In the genomic region with DNA sequence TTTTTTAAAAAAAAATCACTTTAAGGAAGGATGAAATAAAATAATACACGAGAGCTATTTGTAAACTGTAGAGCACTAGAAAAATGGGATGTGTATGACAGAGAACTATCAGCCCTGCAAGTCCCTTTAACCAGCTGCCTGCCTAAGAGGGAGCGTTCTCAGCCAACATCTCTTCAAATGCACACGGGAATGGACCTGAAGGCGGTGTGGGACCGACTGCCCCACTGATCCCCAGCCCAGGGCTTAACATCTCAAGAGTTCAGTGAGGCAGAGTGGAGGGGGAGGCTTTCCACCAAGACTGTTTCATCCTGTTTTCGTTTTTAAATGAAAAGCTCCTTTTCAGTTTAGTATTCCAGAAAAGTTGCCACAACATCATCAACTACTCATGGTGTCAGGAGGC, we compare ENCODE assay signal across 13 cellular contexts. TPM values are rescaled to one million over a fixed set of nuclear protein-coding genes. Genes with fewer than 3 reads are reported as not detected.
DNase-seq lines count a peak whose midpoint lies in the region; ATAC-seq and TF ChIP-seq lines count a peak whose summit lies in the region.
"Had no signal": no experiment of that assay in that cellular context is flagged by ENCODE, and none has a peak within 500 bp of the region (broad histone marks: within the 10 kb centered on the region; RNA-seq: fewer than 3 reads in every experiment).

No MANE protein-coding gene starts in this region.

- peak overlapping the region; percentile 88 for H3K4me3 Mint-ChIP-seq in activated CD8-positive, alpha-beta memory T cell treated with anti-CD3 and anti-CD28 coated beads, Interleukin-2, amount 10 ng/mL, durations not matched to agents 7 days and 5 days

- no peaks in the 10 kb centered on the region for H3K27me3 ChIP-seq in duodenal mucosa (ENCODE audit: control insufficient read depth in 1 of 2, insufficient read depth in 2 of 2, low read length in 2 of 2)
- H3K27me3 ChIP-seq in spleen (replicated peaks in 1 of 7): no peaks in the 10 kb centered on the region
- no peaks in the 10 kb centered on the region for H3K27me3 ChIP-seq in brain microvascular endothelial cell (replicated peaks)
- H3K27me3 ChIP-seq: vagina had no signal

- peaks cover 9% of the 10 kb centered on the region; the same call in 1 of the 2 replicates for H4K20me1 ChIP-seq in OCI-LY7 (ENCODE audit: insufficient read depth, low read length)

- no peak for DNase-seq in activated CD8-positive, alpha-beta memory T cell treated with anti-CD3 and anti-CD28 coated beads, Interleukin-2, amount 10 ng/mL, durations not matched to agents 7 days and 5 days
- DNase-seq in activated CD8-positive, alpha-beta memory T cell treated with anti-CD3 and anti-CD28 coated beads, Interleukin-2, amount 50 U/mL, for 4 hours: no peak
- DNase-seq in OCI-LY7 (ENCODE audit: low spot score) (no peak), spleen (no peak), brain microvascular endothelial cell (no peak), SW480 (ENCODE audit: low spot score) (no peak)
- DNase-seq: GOT3; NCI-H1048; NCI-H226; stimulated activated CD4-positive, alpha-beta T cell treated with anti-CD3 and anti-CD28 coated beads, Interleukin-12 subunit alpha, Interleukin-12 subunit beta, amount 100 ng/mL, for 4 hours had no signal

- no peaks in the 10 kb centered on the region for H3K9me3 ChIP-seq in OCI-LY7 (ENCODE audit: low read length)
- H3K9me3 ChIP-seq in duodenal mucosa (ENCODE audit: control insufficient read depth in 1 of 2, low read length in 2 of 2): no peaks in the 10 kb centered on the region
- H3K9me3 ChIP-seq in spleen: no peaks in the 10 kb centered on the region
- H3K9me3 ChIP-seq: vagina had no signal

- H3K27ac ChIP-seq in OCI-LY7 (ENCODE audit: low read depth, low read length, poor library complexity, severe bottlenecking): no peak overlapping the region
- H3K27ac ChIP-seq in duodenal mucosa (ENCODE audit: low read depth, low read length): no peak overlapping the region
- peak overlapping the region in 5 of 8 donors; percentile 83 to 93 (median 91) for H3K27ac ChIP-seq in spleen
- no peak overlapping the region for H3K27ac ChIP-seq in brain microvascular endothelial cell
- H3K27ac ChIP-seq: vagina had no signal

- WGBS in spleen, 5 donors: 66 to 75% (median 73%) methylated on average over 6 of the region's 6 CpGs

- no peak for TF ChIP-seq CTCF in OCI-LY7 (conservative IDR thresholded peaks at IDR 0.05; ENCODE audit: low read length)
- TF ChIP-seq CTCF in spleen (IDR thresholded peaks at IDR 0.05 in 8 of 11, conservative IDR thresholded peaks at IDR 0.05 in 3 of 11): no peak
- no peak for TF ChIP-seq CTCF in brain microvascular endothelial cell (IDR thresholded peaks at IDR 0.05; ENCODE audit: low read depth, low read length, missing control alignments)

- no peak for TF ChIP-seq POLR2A in spleen (IDR thresholded peaks at IDR 0.05)

- H3K4me1 Mint-ChIP-seq in activated CD8-positive, alpha-beta memory T cell treated with anti-CD3 and anti-CD28 coated beads, Interleukin-2, amount 10 ng/mL, durations not matched to agents 7 days and 5 days: peaks cover 51% of the 10 kb centered on the region

- peaks cover 22% of the 10 kb centered on the region for H3K4me1 ChIP-seq in OCI-LY7 (ENCODE audit: insufficient read depth, low read length, poor library complexity, severe bottlenecking)
- H3K4me1 ChIP-seq in duodenal mucosa (ENCODE audit: control insufficient read depth in 1 of 2, insufficient read depth in 2 of 2, low read length in 2 of 2): peaks cover 19 to 26% of the 10 kb centered on the region in 2 donors
- peaks cover 0 to 75% (median 49%) of the 10 kb centered on the region in 6 donors for H3K4me1 ChIP-seq in spleen

- in situ Hi-C loops in brain microvascular endothelial cell (cut with HindIII; ENCODE audit: low pct_ligation_motif_present, low sequenced_read_pairs): no loop called here

- H3K9ac ChIP-seq in duodenal mucosa (ENCODE audit: low read depth in 1 of 2, low read length in 2 of 2): peak overlapping the region in 1 of 2 donors; percentile 65

- H3K36me3 Mint-ChIP-seq in activated CD8-positive, alpha-beta memory T cell treated with anti-CD3 and anti-CD28 coated beads, Interleukin-2, amount 10 ng/mL, durations not matched to agents 7 days and 5 days: peaks cover 31% of the 10 kb centered on the region

- intact Hi-C loops in OCI-LY7 (cut with micrococcal nuclease; ENCODE audit: unreplicated experiment): loop anchor here (10.0 kb wide), 1 partner anchor 158 kb away; a partner anchor contains a TSS
- intact Hi-C loops in spleen (cut with DNase I; ENCODE audit: low total_unique reads): loop anchor here (2.0 kb wide), 1 partner anchor 62 kb away; no protein-coding TSS in a partner anchor

- H2AFZ ChIP-seq in OCI-LY7 (ENCODE audit: low read length): no peak overlapping the region

- H3K27me3 Mint-ChIP-seq in activated CD8-positive, alpha-beta memory T cell treated with anti-CD3 and anti-CD28 coated beads, Interleukin-2, amount 10 ng/mL, durations not matched to agents 7 days and 5 days: no peaks in the 10 kb centered on the region

- no peaks in the 10 kb centered on the region for H3K9me2 ChIP-seq in OCI-LY7 (ENCODE audit: insufficient read depth, low read length)

- peak overlapping the region; percentile 97; the same call in 1 of the 2 replicates for H3K4me2 ChIP-seq in OCI-LY7 (ENCODE audit: low read length)

- H3K79me2 ChIP-seq in OCI-LY7 (ENCODE audit: insufficient read depth, low read depth, low read length): peaks cover 25% of the 10 kb centered on the region; the same call in 1 of the 2 replicates

- no peak overlapping the region for H3K4me3 ChIP-seq in OCI-LY7 (ENCODE audit: low read depth, low read length, poor library complexity, severe bottlenecking)
- peak overlapping the region; percentile 47 to 88 for H3K4me3 ChIP-seq in duodenal mucosa (ENCODE audit: low read depth in 1 of 2, low read length in 2 of 2)
- H3K4me3 ChIP-seq in spleen: peak overlapping the region in 3 of 8 donors; percentile 67 to 81 (median 78)
- no peak overlapping the region for H3K4me3 ChIP-seq in brain microvascular endothelial cell (ENCODE audit: low read depth, low read length)

- no peaks in the 10 kb centered on the region for H3K36me3 ChIP-seq in OCI-LY7 (ENCODE audit: insufficient read depth, low read length)
- no peaks in the 10 kb centered on the region for H3K36me3 ChIP-seq in duodenal mucosa (ENCODE audit: control insufficient read depth in 1 of 2, insufficient read depth in 2 of 2, low read length in 2 of 2)
- H3K36me3 ChIP-seq in spleen: no peaks in the 10 kb centered on the region
- H3K36me3 ChIP-seq in brain microvascular endothelial cell (replicated peaks): no peaks in the 10 kb centered on the region
- H3K36me3 ChIP-seq: vagina had no signal

- CTCF ChIA-PET in activated CD8-positive, alpha-beta memory T cell treated with anti-CD3 and anti-CD28 coated beads, Interleukin-2, amount 10 ng/mL, durations not matched to agents 7 days and 5 days (lab: Charles Lee): interaction anchor here (0.9 to 7.1 kb wide), 11 partner anchors 8 to 737 kb away, joined by 3 to 79 read pairs (median 6); no protein-coding TSS in a partner anchor
- CTCF ChIA-PET in OCI-LY7 (lab: Charles Lee; ENCODE audit: unreplicated experiment): no interaction called here

- POLR2A ChIA-PET in OCI-LY7 (lab: Charles Lee): interaction anchor here (0.9 to 1.0 kb wide), 2 partner anchors 10 to 14 kb away, joined by 3 to 4 read pairs; no protein-coding TSS in a partner anchor

- H3K27ac Mint-ChIP-seq in activated CD8-positive, alpha-beta memory T cell treated with anti-CD3 and anti-CD28 coated beads, Interleukin-2, amount 10 ng/mL, durations not matched to agents 7 days and 5 days: peak overlapping the region; percentile 90

- ATAC-seq in activated CD8-positive, alpha-beta memory T cell treated with anti-CD3 and anti-CD28 coated beads, Interleukin-2, amount 10 ng/mL, durations not matched to agents 7 days and 5 days: no peak
- no peak for ATAC-seq in HG02610 (IDR thresholded peaks at IDR 0.05; ENCODE audit: unreplicated experiment)

- no TSS peak for BruUV-seq in OCI-LY7 (replicated peaks; lab: Mats Ljungman, UMichigan)

- no peaks in the 10 kb centered on the region for H3K9me3 Mint-ChIP-seq in activated CD8-positive, alpha-beta memory T cell treated with anti-CD3 and anti-CD28 coated beads, Interleukin-2, amount 10 ng/mL, durations not matched to agents 7 days and 5 days (ENCODE audit: low read depth)

RNA-seq across cellular contexts. Expression of a gene that starts 2.2 kb away (rescaled TPM):
- 100 to 1,000 TPM; 144 to 229 TPM for total RNA-seq in activated CD8-positive, alpha-beta memory T cell treated with anti-CD3 and anti-CD28 coated beads, Interleukin-2, amount 10 ng/mL, durations not matched to agents 7 days and 5 days
- 14.3 and 28.5 TPM in 2 replicates for total RNA-seq in OCI-LY7 (2014; rRNA removed; shearing (Covaris generic))
- total RNA-seq in OCI-LY7 (2022) (27.5 and 28.6 TPM in 2 replicates), spleen (100 to 1,000 TPM in 1 of 7 donors, 10 to 100 TPM in 6; 55.1 to 102 (median 76.5) TPM)
- 1 to 10 TPM; 6.4 to 9.7 (median 7.1) TPM for polyA plus RNA-seq in spleen

Comparison
In these comparisons a context has a peak if more than half of its experiments do, and no peak if none do; other contexts are left out.
1. H3K27ac ChIP-seq: peak in spleen (5 of 8); none in OCI-LY7 (single experiment), duodenal mucosa (single experiment) and brain microvascular endothelial cell (single experiment).
2. H3K4me3 ChIP-seq: peak in duodenal mucosa (2 of 2); none in OCI-LY7 (single experiment) and brain microvascular endothelial cell (single experiment).